3 cellular contexts compared by ENCODE assay signal in genomic region chr13:35092751-35093150, GRCh38.
"Had no signal": no experiment of that assay in that cellular context is flagged by ENCODE, and none has a peak within 500 bp of the region (broad histone marks: within the 10 kb centered on the region; RNA-seq: fewer than 3 reads in every experiment).

No MANE protein-coding gene starts in this region.

- ATAC-seq: GM12878 had no signal

- H3K4me3 ChIP-seq: GM12878 had no signal

- DNase-seq: GDM1, GF-D8 had no signal
